23 cellular contexts compared by ENCODE assay signal in genomic region chr18:10386049-10386448, GRCh38.
"Had no signal": no experiment of that assay in that cellular context is flagged by ENCODE, and none has a peak within 500 bp of the region (broad histone marks: within the 10 kb centered on the region; RNA-seq: fewer than 3 reads in every experiment).

No MANE protein-coding gene starts in this region.

- H3K4me3 ChIP-seq: colonic mucosa, heart right ventricle, lung, thyroid gland, upper lobe of left lung, vagina had no signal

- H3K36me3 Mint-ChIP-seq: activated naive CD4-positive, alpha-beta T cell treated with anti-CD3 and anti-CD28 coated beads, Interleukin-2, amount 50 U/mL, for 24 hours had no signal

- H3K27ac Mint-ChIP-seq: activated CD4-positive, alpha-beta T cell treated with anti-CD3 and anti-CD28 coated beads, Interleukin-2, amount 10 ng/mL, durations not matched to agents 24 days and 14 days; activated CD8-positive, alpha-beta T cell treated with anti-CD3 and anti-CD28 coated beads for 36 hours; activated naive CD4-positive, alpha-beta T cell treated with anti-CD3 and anti-CD28 coated beads, Interleukin-2, amount 50 U/mL, for 24 hours; activated naive CD8-positive, alpha-beta T cell treated with anti-CD3 and anti-CD28 coated beads, Interleukin-2, amount 50 U/mL, for 24 hours; activated T-helper 2 cell treated with anti-CD3 and anti-CD28 coated beads, Interferon-gamma antibody, Interleukin-2, Interleukin-4, amounts not matched to agents 10 μg/mL and 5 μg/mL and 100 μg/mL, durations not matched to agents 14 hours and 24 hours and 36 hours had no signal

- H3K9me3 Mint-ChIP-seq: activated CD4-positive, alpha-beta T cell treated with anti-CD3 and anti-CD28 coated beads, Interleukin-2, amount 10 ng/mL, durations not matched to agents 24 days and 14 days; activated CD8-positive, alpha-beta T cell treated with anti-CD3 and anti-CD28 coated beads for 36 hours; activated naive CD8-positive, alpha-beta T cell treated with anti-CD3 and anti-CD28 coated beads, Interleukin-2, amount 50 U/mL, for 24 hours; activated T-helper 2 cell treated with anti-CD3 and anti-CD28 coated beads, Interferon-gamma antibody, Interleukin-2, Interleukin-4, amounts not matched to agents 10 μg/mL and 5 μg/mL and 100 μg/mL, durations not matched to agents 14 hours and 24 hours and 36 hours had no signal

- H3K4me1 ChIP-seq: colonic mucosa, thyroid gland, upper lobe of left lung, vagina had no signal

- DNase-seq: activated CD4-positive, alpha-beta T cell treated with anti-CD3 and anti-CD28 coated beads, Interleukin-2, amount 10 ng/mL, durations not matched to agents 24 days and 14 days; activated CD4-positive, CD25-positive, alpha-beta regulatory T cell treated with anti-CD3 and anti-CD28 coated beads, Interleukin-2, amount 50 U/mL, for 72 hours; activated CD8-positive, alpha-beta T cell treated with anti-CD3 and anti-CD28 coated beads for 36 hours; activated naive CD8-positive, alpha-beta T cell treated with anti-CD3 and anti-CD28 coated beads, Interleukin-2, amount 50 U/mL, for 24 hours; activated T-cell treated with anti-CD3 and anti-CD28 coated beads, Interleukin-2, amount 50 U/mL, for 48 hours; cerebellar nuclear complex; colonic mucosa; effector memory CD4-positive, alpha-beta T cell; erythroblast; foreskin fibroblast; heart right ventricle; right cardiac atrium; stimulated activated CD4-positive, alpha-beta T cell treated with anti-CD3 and anti-CD28 coated beads, Interleukin-2, amount 100 ng/mL, for 48 hours; stimulated activated naive CD4-positive, alpha-beta T cell treated with Interleukin-2 at 50 U/mL for 16 hours; substantia nigra; thyroid gland; upper lobe of left lung had no signal

- H3K4me3 Mint-ChIP-seq: activated CD4-positive, alpha-beta T cell treated with anti-CD3 and anti-CD28 coated beads, Interleukin-2, amount 10 ng/mL, durations not matched to agents 24 days and 14 days; activated CD8-positive, alpha-beta T cell treated with anti-CD3 and anti-CD28 coated beads for 36 hours; activated naive CD4-positive, alpha-beta T cell treated with anti-CD3 and anti-CD28 coated beads, Interleukin-2, amount 50 U/mL, for 24 hours; activated naive CD8-positive, alpha-beta T cell treated with anti-CD3 and anti-CD28 coated beads, Interleukin-2, amount 50 U/mL, for 24 hours had no signal

- H3K36me3 ChIP-seq: colonic mucosa, heart right ventricle, thyroid gland, upper lobe of left lung, vagina had no signal

- H3K27me3 ChIP-seq: colonic mucosa, heart right ventricle, thyroid gland, upper lobe of left lung, vagina had no signal

- H3K9me3 ChIP-seq: colonic mucosa, heart right ventricle, thyroid gland, upper lobe of left lung, vagina had no signal

- ATAC-seq: activated CD8-positive, alpha-beta T cell treated with anti-CD3 and anti-CD28 coated beads for 36 hours; activated naive CD8-positive, alpha-beta T cell treated with anti-CD3 and anti-CD28 coated beads, Interleukin-2, amount 50 U/mL, for 24 hours; left lobe of liver had no signal

- H3K4me1 Mint-ChIP-seq: activated CD4-positive, alpha-beta T cell treated with anti-CD3 and anti-CD28 coated beads, Interleukin-2, amount 10 ng/mL, durations not matched to agents 24 days and 14 days; activated naive CD4-positive, alpha-beta T cell treated with anti-CD3 and anti-CD28 coated beads, Interleukin-2, amount 50 U/mL, for 24 hours; activated naive CD8-positive, alpha-beta T cell treated with anti-CD3 and anti-CD28 coated beads, Interleukin-2, amount 50 U/mL, for 24 hours had no signal

- H3K27ac ChIP-seq: colonic mucosa, heart right ventricle, thyroid gland, upper lobe of left lung, vagina, VCaP had no signal
